Comparison of ENCODE assay signal across 41 cellular contexts in genomic region chr4:162201673-162202072, GRCh38. TPM values are rescaled to one million over a fixed set of nuclear protein-coding genes. Genes with fewer than 3 reads are reported as not detected.
DNase-seq lines count a peak whose midpoint lies in the region; ATAC-seq, FAIRE-seq and TF ChIP-seq lines count a peak whose summit lies in the region.
"Had no signal": no experiment of that assay in that cellular context is flagged by ENCODE, and none has a peak within 500 bp of the region (broad histone marks: within the 10 kb centered on the region; RNA-seq: fewer than 3 reads in every experiment).

No MANE protein-coding gene starts in this region.

- H3K79me2 ChIP-seq in H9 (ENCODE audit: insufficient read depth, low read length), result no peaks in the 10 kb centered on the region
- H3K79me2 ChIP-seq: parathyroid adenoma had no signal

- no peaks in the 10 kb centered on the region for H3K4me1 Mint-ChIP-seq in H9
- H3K4me1 Mint-ChIP-seq: activated CD4-positive, alpha-beta T cell treated with anti-CD3 and anti-CD28 coated beads, Interleukin-2, amount 10 ng/mL, durations not matched to agents 24 days and 14 days; endodermal cell; memory B cell; neural progenitor cell; T-cell; WTC11 had no signal

- no peak overlapping the region for H2BK15ac ChIP-seq in H9 (ENCODE audit: low read depth, low read length)

- H2BK5ac ChIP-seq in H9 (ENCODE audit: insufficient read length, low read length), result no peak overlapping the region

- no peak overlapping the region for H2BK20ac ChIP-seq in H9 (ENCODE audit: low read depth, low read length, poor library complexity, severe bottlenecking)

- H3K36me3 ChIP-seq in small intestine (ENCODE audit: control insufficient read depth in 2 of 2, insufficient read depth in 2 of 2, low read length in 2 of 2), result no peaks in the 10 kb centered on the region
- H3K36me3 ChIP-seq: BLaER1, HAP-1, left lung, MG63, neural progenitor cell, right atrium auricular region, spleen, thoracic aorta, uterus had no signal

- H3K56ac ChIP-seq in H9 (ENCODE audit: insufficient read length, low read depth, low read length), result no peak overlapping the region

- no peaks in the 10 kb centered on the region for H3K23me2 ChIP-seq in H9 (ENCODE audit: insufficient read length, low read depth, low read length, poor library complexity, severe bottlenecking)

- H3K79me1 ChIP-seq in H9 (ENCODE audit: insufficient read depth, low read depth, low read length, poor library complexity, severe bottlenecking), result no peaks in the 10 kb centered on the region

- H3K4me2 ChIP-seq in H9 (ENCODE audit: insufficient read depth, insufficient read length, low read length), result no peak overlapping the region
- H3K4me2 ChIP-seq: BLaER1, neural progenitor cell had no signal

- H3K9me3 ChIP-seq in H9 (ENCODE audit: control insufficient read depth, low read depth, low read length) (no peaks in the 10 kb centered on the region), small intestine (ENCODE audit: control insufficient read depth, low read depth) (no peaks in the 10 kb centered on the region)
- H3K9me3 ChIP-seq: HAP-1, MG63, right atrium auricular region, thoracic aorta, uterus had no signal

- ATAC-seq in HG02884 (IDR thresholded peaks at IDR 0.05; ENCODE audit: unreplicated experiment), result no peak
- ATAC-seq: GM12878, K562, left lung, T-cell, WTC11 had no signal

- H4K8ac ChIP-seq in H9 (replicated peaks; ENCODE audit: insufficient read length, low read depth, low read length), result no peak overlapping the region

- no peak for FAIRE-seq in small intestine (lab: Jason Lieb, UNC)
- FAIRE-seq: GM12878, islet of Langerhans, K562 had no signal

- peaks cover 5 to 6% of the 10 kb centered on the region in 2 experiments; a peak in 4 of 5 replicates for H3K9me3 Mint-ChIP-seq in H9
- H3K9me3 Mint-ChIP-seq: activated CD4-positive, alpha-beta T cell treated with anti-CD3 and anti-CD28 coated beads, Interleukin-2, amount 10 ng/mL, durations not matched to agents 24 days and 14 days; dendritic cell treated with granulocyte-macrophage colony-stimulating factor and Interleukin-4, amounts not matched to agents 40 ng/mL and 50 ng/mL, for 4 days had no signal

- no peak overlapping the region for H2BK12ac ChIP-seq in H9 (ENCODE audit: insufficient read length, low read depth, low read length)

- H4K20me1 ChIP-seq in H9 (ENCODE audit: control insufficient read depth, insufficient read depth, insufficient read length), result no peaks in the 10 kb centered on the region
- H4K20me1 ChIP-seq: BLaER1 had no signal

- DNase-seq in HCEC 1CT (peak; percentile 39), NCI-H69 (lab: John Stamatoyannopoulos, UW) (peak; percentile 1), astrocyte of the cerebellum (ENCODE audit: low read depth) (peak; percentile 84), retinal pigment epithelial cell (ENCODE audit: low read depth) (peak; percentile 74), H9 (no peak), small intestine (no peak)
- DNase-seq: activated CD4-positive, alpha-beta T cell treated with anti-CD3 and anti-CD28 coated beads, Interleukin-2, amount 10 ng/mL, durations not matched to agents 24 days and 14 days; activated effector memory CD4-positive, alpha-beta T cell treated with anti-CD3 and anti-CD28 coated beads, Interleukin-2, amount 50 U/mL, for 16 hours; aorta; central memory CD4-positive, alpha-beta T cell; endodermal cell; left lung; MG63; NCI-H1417; NCI-H2029 treated with DMSO at 0.1 percent for 48 hours; NCI-H526; spleen; stimulated activated CD4-positive, alpha-beta T cell treated with anti-CD3 and anti-CD28 coated beads, Interleukin-2, amount 100 ng/mL, for 24 hours; stimulated activated CD8-positive, alpha-beta memory T cell treated with anti-CD3 and anti-CD28 coated beads, Interleukin-4, amount 100 ng/mL, for 48 hours; T-cell; uterus had no signal

- no peak overlapping the region for H2BK120ac ChIP-seq in H9 (ENCODE audit: low read depth, low read length, poor library complexity, severe bottlenecking)

- H3K23ac ChIP-seq in H9 (ENCODE audit: insufficient read length, low read depth, low read length), result no peak overlapping the region

- H3K18ac ChIP-seq in H9 (ENCODE audit: insufficient read length, low read depth, low read length), result no peak overlapping the region

- no CpG with 5 or more reads among the region's 2 CpGs for WGBS in H9 (ENCODE audit: extremely low coverage, insufficient read length, low lambda C conversion rate)
- WGBS in small intestine, 3 donors, result 77 to 82% (median 81%) methylated on average over 2 of the region's 2 CpGs

- H3K14ac ChIP-seq in H9 (ENCODE audit: insufficient read depth, low read length), result no peak overlapping the region

- no peak overlapping the region for H3T11ph ChIP-seq in H9 (ENCODE audit: low read length)

- no peak for TF ChIP-seq CTCF in astrocyte of the cerebellum (IDR thresholded peaks at IDR 0.05; ENCODE audit: low read depth, low read length, missing control alignments)
- TF ChIP-seq CTCF in retinal pigment epithelial cell (conservative IDR thresholded peaks at IDR 0.05; ENCODE audit: low read depth, low read length), result no peak
- TF ChIP-seq CTCF in H9 (conservative IDR thresholded peaks at IDR 0.05), result no peak

- H3K27me3 ChIP-seq in H9 (ENCODE audit: insufficient read depth, low read length) (no peaks in the 10 kb centered on the region), small intestine (ENCODE audit: control insufficient read depth in 2 of 2, insufficient read depth in 2 of 2, low read length in 2 of 2) (no peaks in the 10 kb centered on the region)
- H3K27me3 ChIP-seq: BLaER1, left lung, MG63, neural progenitor cell, right atrium auricular region, spleen, uterus had no signal

- H3K27ac Mint-ChIP-seq in H9, result no peak overlapping the region
- H3K27ac Mint-ChIP-seq: activated CD4-positive, alpha-beta T cell treated with anti-CD3 and anti-CD28 coated beads, Interleukin-2, amount 10 ng/mL, durations not matched to agents 24 days and 14 days; activated naive CD8-positive, alpha-beta T cell; dendritic cell treated with granulocyte-macrophage colony-stimulating factor and Interleukin-4, amounts not matched to agents 40 ng/mL and 50 ng/mL, for 4 days; endodermal cell; memory B cell; neural progenitor cell; stimulated activated naive CD8-positive, alpha-beta T cell treated with anti-CD3 and anti-CD28 coated beads, Interleukin-15, Interleukin-2, amounts not matched to agents 100 ng/mL and 50 ng/mL, for 24 hours; T-cell; WTC11 had no signal

- H2AFZ ChIP-seq in H9 (ENCODE audit: low read length), result no peak overlapping the region
- H2AFZ ChIP-seq: neural progenitor cell, parathyroid adenoma had no signal

- in situ Hi-C loops in astrocyte of the cerebellum (cut with HindIII; ENCODE audit: low sequenced_read_pairs), result no loop called here

- no peak overlapping the region for H3K4ac ChIP-seq in H9 (ENCODE audit: low read depth, low read length)

- H3K4me3 ChIP-seq in astrocyte of the cerebellum (ENCODE audit: low read depth, low read length), result no peak overlapping the region
- no peak overlapping the region for H3K4me3 ChIP-seq in retinal pigment epithelial cell (ENCODE audit: low read length)
- no peak overlapping the region for H3K4me3 ChIP-seq in small intestine (ENCODE audit: low read depth in 1 of 2, low read length in 2 of 2)
- H3K4me3 ChIP-seq: BLaER1, GM12878, HAP-1, K562, left lung, MG63, neural progenitor cell, right atrium auricular region, spleen, thoracic aorta, uterus had no signal

- H3K9ac ChIP-seq in H9 (ENCODE audit: extremely low read depth, insufficient read length, low read length), result no peak overlapping the region
- H3K9ac ChIP-seq: BLaER1, neural progenitor cell, parathyroid adenoma had no signal

- no peak overlapping the region for H4K5ac ChIP-seq in H9 (ENCODE audit: insufficient read length, low read depth, low read length)

- H3K27ac ChIP-seq in H9 (ENCODE audit: insufficient read length, low read depth, low read length) (no peak overlapping the region), small intestine (ENCODE audit: low read depth in 1 of 2, low read length in 1 of 2) (no peak overlapping the region)
- H3K27ac ChIP-seq: BLaER1, left lung, neural progenitor cell, parathyroid adenoma, right atrium auricular region, spleen, thoracic aorta, uterus had no signal

- H3K27me3 Mint-ChIP-seq in H9 (ENCODE audit: low read depth), result no peaks in the 10 kb centered on the region
- H3K27me3 Mint-ChIP-seq: activated CD4-positive, alpha-beta T cell treated with anti-CD3 and anti-CD28 coated beads, Interleukin-2, amount 10 ng/mL, durations not matched to agents 24 days and 14 days; activated naive CD8-positive, alpha-beta T cell; dendritic cell treated with granulocyte-macrophage colony-stimulating factor and Interleukin-4, amounts not matched to agents 40 ng/mL and 50 ng/mL, for 4 days; memory B cell; stimulated activated naive CD8-positive, alpha-beta T cell treated with anti-CD3 and anti-CD28 coated beads, Interleukin-15, Interleukin-2, amounts not matched to agents 100 ng/mL and 50 ng/mL, for 24 hours; T-cell had no signal

- H4K91ac ChIP-seq in H9 (ENCODE audit: insufficient read length, low read depth, low read length), result no peak overlapping the region

- peaks cover 0 to 7% (median 0%) of the 10 kb centered on the region in 3 experiments; a peak in 3 of 7 replicates for H3K36me3 Mint-ChIP-seq in H9 (ENCODE audit: insufficient read depth in 1 of 3, low read depth in 3 of 3)
- H3K36me3 Mint-ChIP-seq: activated naive CD8-positive, alpha-beta T cell; memory B cell; T-cell had no signal

- no peaks in the 10 kb centered on the region for H3K4me1 ChIP-seq in H9 (ENCODE audit: insufficient read depth, low read length)
- H3K4me1 ChIP-seq in small intestine (ENCODE audit: control insufficient read depth in 2 of 2, insufficient read depth in 1 of 2, low read depth in 1 of 2, low read length in 1 of 2), result no peaks in the 10 kb centered on the region
- H3K4me1 ChIP-seq: HAP-1, left lung, neural progenitor cell, parathyroid adenoma, right atrium auricular region, spleen, uterus had no signal

- H3K4me3 Mint-ChIP-seq in H9, result no peak overlapping the region
- H3K4me3 Mint-ChIP-seq: activated CD4-positive, alpha-beta T cell treated with anti-CD3 and anti-CD28 coated beads, Interleukin-2, amount 10 ng/mL, durations not matched to agents 24 days and 14 days; activated naive CD8-positive, alpha-beta T cell; dendritic cell treated with granulocyte-macrophage colony-stimulating factor and Interleukin-4, amounts not matched to agents 40 ng/mL and 50 ng/mL, for 4 days; endodermal cell; memory B cell; neural progenitor cell; stimulated activated naive CD8-positive, alpha-beta T cell treated with anti-CD3 and anti-CD28 coated beads, Interleukin-15, Interleukin-2, amounts not matched to agents 100 ng/mL and 50 ng/mL, for 24 hours; T-cell; WTC11 had no signal

- no peak overlapping the region for H2AK5ac ChIP-seq in H9 (ENCODE audit: insufficient read length, low read length)

RNA-seq across cellular contexts. Expression of gene FSTL5, which starts 37.9 kb away (rescaled TPM):
- total RNA-seq in H9 (2021), result not detected in 2 replicates
- under 1 TPM in 1 of 3 donors, not detected in 2; 0.36 TPM for polyA plus RNA-seq in small intestine
- total RNA-seq: activated CD4-positive, alpha-beta T cell treated with anti-CD3 and anti-CD28 coated beads, Interleukin-2, amount 10 ng/mL, durations not matched to agents 24 days and 14 days; activated CD8-positive, alpha-beta memory T cell treated with anti-CD3 and anti-CD28 coated beads for 36 hours; fibroblast of villous mesenchyme; HT-29; left lung; right atrium auricular region; spleen; T-cell; thoracic aorta had no signal
- polyA plus RNA-seq: AG04450, aorta, esophagus had no signal

Comparison
In these comparisons a context has a peak if more than half of its experiments do, and no peak if none do; other contexts are left out.
1. DNase-seq: peak in HCEC 1CT (single experiment), NCI-H69 (single experiment), astrocyte of the cerebellum (single experiment) and retinal pigment epithelial cell (single experiment); none in H9 (single experiment) and small intestine (single experiment).